23 cellular contexts compared by ENCODE assay signal in the genomic region with DNA sequence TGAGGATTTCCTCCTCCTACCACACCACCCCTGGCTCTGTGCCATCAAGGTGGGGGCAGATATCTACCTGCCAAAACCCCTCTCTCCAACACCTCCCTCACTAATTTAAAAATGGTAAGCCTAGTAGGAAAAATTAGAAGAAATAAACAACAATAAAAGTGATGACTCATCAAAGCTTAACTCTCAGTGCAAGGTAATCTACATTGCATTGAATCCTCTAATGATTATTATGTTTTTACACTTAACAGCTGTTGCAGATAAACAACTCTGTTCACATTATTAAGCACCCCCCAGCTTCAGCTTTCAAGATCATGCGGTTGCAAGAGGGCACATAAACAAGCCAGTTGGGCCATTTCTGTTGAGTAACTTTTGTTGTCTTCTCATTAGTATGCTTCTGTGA.
DNase-seq lines count a peak whose midpoint lies in the region; ATAC-seq, FAIRE-seq and TF ChIP-seq lines count a peak whose summit lies in the region.
"Had no signal": no experiment of that assay in that cellular context is flagged by ENCODE, and none has a peak within 500 bp of the region (broad histone marks: within the 10 kb centered on the region; RNA-seq: fewer than 3 reads in every experiment).

No MANE protein-coding gene starts in this region.

- H3K9me3 ChIP-seq in A549 (no peaks in the 10 kb centered on the region), HEK293 (ENCODE audit: control insufficient read depth, insufficient read depth, low read depth, low read length) (no peaks in the 10 kb centered on the region), neural progenitor cell (ENCODE audit: low read depth) (no peaks in the 10 kb centered on the region)
- H3K9me3 ChIP-seq: BE2C had no signal

- H3K27me3 Mint-ChIP-seq in neural progenitor cell (ENCODE audit: insufficient read depth, low read depth) (no peaks in the 10 kb centered on the region), endothelial cell (ENCODE audit: unreplicated experiment) (peaks cover 2% of the 10 kb centered on the region)
- H3K27me3 Mint-ChIP-seq: CD8-positive, alpha-beta memory T cell had no signal

- peaks cover 16% of the 10 kb centered on the region for H3K4me1 Mint-ChIP-seq in neural progenitor cell
- H3K4me1 Mint-ChIP-seq in endothelial cell (ENCODE audit: unreplicated experiment), result peaks cover 21% of the 10 kb centered on the region
- H3K4me1 Mint-ChIP-seq: CD4-positive, CD25-positive, alpha-beta regulatory T cell; CD8-positive, alpha-beta memory T cell had no signal

- H3K4me3 ChIP-seq in A549 (no peak overlapping the region), HEK293 (ENCODE audit: low read depth, low read length) (no peak overlapping the region), bronchial epithelial cell (ENCODE audit: low read depth, low read length) (no peak overlapping the region), neural progenitor cell (no peak overlapping the region)
- H3K4me3 ChIP-seq: GM12878 had no signal

- H3K4me2 ChIP-seq in A549 (no peak overlapping the region), neural progenitor cell (no peak overlapping the region)

- DNase-seq in A549 (ENCODE audit: low read depth in 1 of 2, low spot score in 1 of 2), result no peak
- DNase-seq in bronchial epithelial cell (ENCODE audit: low read depth), result no peak
- DNase-seq in neural progenitor cell (ENCODE audit: low spot score), result no peak
- DNase-seq in endothelial cell (ENCODE audit: low spot score), result no peak
- DNase-seq: ACHN; BE2C; C1 segment of cervical spinal cord; CD4-positive, CD25-positive, alpha-beta regulatory T cell; CD8-positive, alpha-beta memory T cell; COR-L47; DMS 273 treated with DMSO at 0.1 percent for 48 hours; DMS53; DND-41; EL; HCEC 1CT; HFFc6; KBM-7 had no signal

- CTCF ChIA-PET in A549 (lab: Yijun Ruan, JAX), result no interaction called here
- CTCF ChIA-PET in HEK293 (lab: Yijun Ruan, JAX), result no interaction called here

- H3K9ac ChIP-seq in neural progenitor cell, result no peak overlapping the region

- no peak for TF ChIP-seq RAD21 in A549 (conservative IDR thresholded peaks at IDR 0.05 in 1 of 2, IDR thresholded peaks at IDR 0.05 in 1 of 2)

- POLR2A ChIA-PET in A549 (lab: Yijun Ruan, JAX), result no interaction called here
- POLR2A ChIA-PET in HEK293 (lab: Yijun Ruan, JAX), result no interaction called here

- no peak for TF ChIP-seq EP300 in A549 (IDR thresholded peaks at IDR 0.05)

- FAIRE-seq in A549 (lab: Jason Lieb, UNC) (no peak), bronchial epithelial cell (lab: Jason Lieb, UNC) (peak; percentile 28)
- FAIRE-seq: GM12878, GM19239, H54 had no signal

- H4K20me1 ChIP-seq in neural progenitor cell (ENCODE audit: low read depth), result no peaks in the 10 kb centered on the region

- peaks cover 4% of the 10 kb centered on the region for H3F3A ChIP-seq in neural progenitor cell (ENCODE audit: low read depth)

- no peak overlapping the region for H2AFZ ChIP-seq in neural progenitor cell (replicated peaks)

- no peak for TF ChIP-seq CTCF in A549 (IDR thresholded peaks at IDR 0.05)
- TF ChIP-seq CTCF in HEK293 (tag by site-specific recombination; IDR thresholded peaks at IDR 0.05), result no peak
- TF ChIP-seq CTCF in bronchial epithelial cell (IDR thresholded peaks at IDR 0.05; ENCODE audit: insufficient read depth, low read length, severe bottlenecking), result no peak
- TF ChIP-seq CTCF in neural progenitor cell (IDR thresholded peaks at IDR 0.05), result no peak
- TF ChIP-seq CTCF in endothelial cell (IDR thresholded peaks at IDR 0.05; ENCODE audit: unreplicated experiment), result no peak

- peak overlapping the region; percentile 2 for H3K27ac Mint-ChIP-seq in neural progenitor cell
- H3K27ac Mint-ChIP-seq in endothelial cell (ENCODE audit: unreplicated experiment), result no peak overlapping the region
- H3K27ac Mint-ChIP-seq: CD4-positive, CD25-positive, alpha-beta regulatory T cell; CD8-positive, alpha-beta memory T cell; HFFc6 had no signal

- no peaks in the 10 kb centered on the region for H3K79me2 ChIP-seq in neural progenitor cell (ENCODE audit: low read depth)

- peaks cover 2% of the 10 kb centered on the region for H3K9me3 Mint-ChIP-seq in neural progenitor cell
- no peaks in the 10 kb centered on the region for H3K9me3 Mint-ChIP-seq in endothelial cell (ENCODE audit: unreplicated experiment)

- H3K36me3 ChIP-seq in HEK293 (ENCODE audit: control insufficient read depth in 2 of 2, insufficient read depth in 1 of 2, low read length in 2 of 2) (no peaks in the 10 kb centered on the region), bronchial epithelial cell (ENCODE audit: control insufficient read depth, insufficient read depth, low read length) (no peaks in the 10 kb centered on the region), neural progenitor cell (no peaks in the 10 kb centered on the region)
- H3K36me3 ChIP-seq: BE2C had no signal

- H3K4me1 ChIP-seq in A549 (no peaks in the 10 kb centered on the region), HEK293 (ENCODE audit: control insufficient read depth, insufficient read depth, low read length) (peaks cover 6% of the 10 kb centered on the region), neural progenitor cell (peaks cover 28% of the 10 kb centered on the region)
- H3K4me1 ChIP-seq: BE2C had no signal

- H3K36me3 Mint-ChIP-seq in neural progenitor cell (no peaks in the 10 kb centered on the region), endothelial cell (ENCODE audit: low read depth, unreplicated experiment) (no peaks in the 10 kb centered on the region)
- H3K36me3 Mint-ChIP-seq: CD4-positive, CD25-positive, alpha-beta regulatory T cell had no signal

- H3K4me3 Mint-ChIP-seq in neural progenitor cell (no peak overlapping the region), endothelial cell (ENCODE audit: unreplicated experiment) (no peak overlapping the region)
- H3K4me3 Mint-ChIP-seq: CD4-positive, CD25-positive, alpha-beta regulatory T cell; CD8-positive, alpha-beta memory T cell; HFFc6 had no signal

- H3K27ac ChIP-seq in A549, result no peak overlapping the region
- no peak overlapping the region for H3K27ac ChIP-seq in HEK293 (ENCODE audit: extremely low read depth, low read depth, low read length)
- no peak overlapping the region for H3K27ac ChIP-seq in neural progenitor cell

- no peak for TF ChIP-seq POLR2A in A549 (IDR thresholded peaks at IDR 0.05; ENCODE audit: low read length)

- ATAC-seq in A549 (no peak), HG03378 (IDR thresholded peaks at IDR 0.05; ENCODE audit: unreplicated experiment) (no peak), HG02870 (IDR thresholded peaks at IDR 0.05; ENCODE audit: unreplicated experiment) (no peak)
- ATAC-seq: GM12878 had no signal

- WGBS in A549 (ENCODE audit: missing lambda C conversion rate), result 92% methylated on average over 1 of the region's 1 CpG

- no peaks in the 10 kb centered on the region for H3K27me3 ChIP-seq in bronchial epithelial cell (ENCODE audit: control insufficient read depth, insufficient read depth, low read length)
- H3K27me3 ChIP-seq in neural progenitor cell, result no peaks in the 10 kb centered on the region
- H3K27me3 ChIP-seq: BE2C had no signal

TF ChIP-seq in A549, 52 proteins besides CTCF, POLR2A, EP300 and RAD21:
- TF ChIP-seq FOSL2 (IDR thresholded peaks at IDR 0.05) (no peak), FOSL2 (CRISPR knock-in tag; IDR thresholded peaks at IDR 0.05) (peak; percentile 46; the same call in 1 of the 2 replicates), MAFK (IDR thresholded peaks at IDR 0.05; ENCODE audit: partially characterized antibody) (peak; percentile 88), KDM1A (IDR thresholded peaks at IDR 0.05; ENCODE audit: low read depth) (no peak), HEYL (CRISPR knock-in tag; IDR thresholded peaks at IDR 0.05) (no peak)

TF ChIP-seq in HEK293, 187 proteins besides CTCF, POLR2A, EP300 and RAD21:
- TF ChIP-seq, protein P1, sequence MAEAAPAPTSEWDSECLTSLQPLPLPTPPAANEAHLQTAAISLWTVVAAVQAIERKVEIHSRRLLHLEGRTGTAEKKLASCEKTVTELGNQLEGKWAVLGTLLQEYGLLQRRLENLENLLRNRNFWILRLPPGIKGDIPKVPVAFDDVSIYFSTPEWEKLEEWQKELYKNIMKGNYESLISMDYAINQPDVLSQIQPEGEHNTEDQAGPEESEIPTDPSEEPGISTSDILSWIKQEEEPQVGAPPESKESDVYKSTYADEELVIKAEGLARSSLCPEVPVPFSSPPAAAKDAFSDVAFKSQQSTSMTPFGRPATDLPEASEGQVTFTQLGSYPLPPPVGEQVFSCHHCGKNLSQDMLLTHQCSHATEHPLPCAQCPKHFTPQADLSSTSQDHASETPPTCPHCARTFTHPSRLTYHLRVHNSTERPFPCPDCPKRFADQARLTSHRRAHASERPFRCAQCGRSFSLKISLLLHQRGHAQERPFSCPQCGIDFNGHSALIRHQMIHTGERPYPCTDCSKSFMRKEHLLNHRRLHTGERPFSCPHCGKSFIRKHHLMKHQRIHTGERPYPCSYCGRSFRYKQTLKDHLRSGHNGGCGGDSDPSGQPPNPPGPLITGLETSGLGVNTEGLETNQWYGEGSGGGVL (tag by site-specific recombination; IDR thresholded peaks at IDR 0.05), result peak; percentile 53; the same call in 1 of the 2 replicates
- TF ChIP-seq KLF10 (tag by site-specific recombination; IDR thresholded peaks at IDR 0.05), result no peak
